ENCODE assay signal across 23 cellular contexts in genomic region chr4:53895137-53895536, GRCh38.
"Had no signal": no experiment of that assay in that cellular context is flagged by ENCODE, and none has a peak within 500 bp of the region (broad histone marks: within the 10 kb centered on the region; RNA-seq: fewer than 3 reads in every experiment).

No MANE protein-coding gene starts in this region.

- H3K4me3 ChIP-seq: hepatocyte, ovary, psoas muscle, right atrium auricular region, tibial nerve had no signal

- H3K9me3 Mint-ChIP-seq: activated CD4-positive, alpha-beta memory T cell treated with anti-CD3 and anti-CD28 coated beads for 36 hours; activated naive CD8-positive, alpha-beta T cell treated with anti-CD3 and anti-CD28 coated beads, Interleukin-2, amount 50 U/mL, for 24 hours; natural killer cell had no signal

- H3K4me3 Mint-ChIP-seq: activated CD4-positive, alpha-beta memory T cell treated with anti-CD3 and anti-CD28 coated beads for 36 hours; activated naive CD8-positive, alpha-beta T cell treated with anti-CD3 and anti-CD28 coated beads, Interleukin-2, amount 50 U/mL, for 24 hours; brain; natural killer cell had no signal

- DNase-seq: activated CD4-positive, alpha-beta memory T cell treated with anti-CD3 and anti-CD28 coated beads for 36 hours; activated CD4-positive, alpha-beta T cell treated with anti-CD3 and anti-CD28 coated beads for 48 hours; activated effector memory CD4-positive, alpha-beta T cell treated with anti-CD3 and anti-CD28 coated beads, Interleukin-2, amount 50 U/mL, for 16 hours; activated naive CD4-positive, alpha-beta T cell treated with anti-CD3 and anti-CD28 coated beads, Interleukin-2, amount 50 U/mL, for 16 hours; activated naive CD8-positive, alpha-beta T cell treated with anti-CD3 and anti-CD28 coated beads, Interleukin-2, amount 50 U/mL, for 24 hours; activated T-cell treated with anti-CD3 and anti-CD28 coated beads for 4 hours; anterior cingulate cortex; dermis blood vessel endothelial cell; effector CD8-positive, alpha-beta T cell; glutamatergic neuron; left ventricle myocardium superior; mammary epithelial cell; midbrain; natural killer cell; ovary; psoas muscle; stimulated activated CD4-positive, alpha-beta T cell treated with anti-CD3 and anti-CD28 coated beads, Interleukin-4, amount 100 ng/mL, for 4 hours; stimulated activated naive CD8-positive, alpha-beta T cell treated with anti-CD3 and anti-CD28 coated beads, Interleukin-15, Interleukin-2, amounts not matched to agents 100 U/mL and 50 U/mL, for 24 hours had no signal

- H3K36me3 Mint-ChIP-seq: activated CD4-positive, alpha-beta memory T cell treated with anti-CD3 and anti-CD28 coated beads for 36 hours; brain; natural killer cell had no signal

- H3K4me1 Mint-ChIP-seq: activated naive CD8-positive, alpha-beta T cell treated with anti-CD3 and anti-CD28 coated beads, Interleukin-2, amount 50 U/mL, for 24 hours; brain; natural killer cell had no signal

- H3K27ac Mint-ChIP-seq: activated CD4-positive, alpha-beta memory T cell treated with anti-CD3 and anti-CD28 coated beads for 36 hours; activated naive CD8-positive, alpha-beta T cell treated with anti-CD3 and anti-CD28 coated beads, Interleukin-2, amount 50 U/mL, for 24 hours; brain; natural killer cell had no signal

- ATAC-seq: activated naive CD8-positive, alpha-beta T cell treated with anti-CD3 and anti-CD28 coated beads, Interleukin-2, amount 50 U/mL, for 24 hours; left ventricle myocardium superior; natural killer cell; psoas muscle; stimulated activated naive CD8-positive, alpha-beta T cell treated with anti-CD3 and anti-CD28 coated beads, Interleukin-15, Interleukin-2, amounts not matched to agents 100 U/mL and 50 U/mL, for 24 hours had no signal

- H3K27ac ChIP-seq: hepatocyte, ovary, psoas muscle, right atrium auricular region, tibial nerve had no signal

- H3K9me3 ChIP-seq: ovary, psoas muscle, right atrium auricular region, tibial nerve had no signal

- H3K36me3 ChIP-seq: ovary, right atrium auricular region, tibial nerve had no signal

- H3K27me3 ChIP-seq: hepatocyte, ovary, right atrium auricular region, tibial nerve had no signal

- FAIRE-seq: frontal cortex had no signal

- H3K4me1 ChIP-seq: psoas muscle had no signal
